ENCODE assay signal across 17 cellular contexts in genomic region chr11:71117311-71117710, GRCh38.
DNase-seq lines count a peak whose midpoint lies in the region; FAIRE-seq and TF ChIP-seq lines count a peak whose summit lies in the region.
"Had no signal": no experiment of that assay in that cellular context is flagged by ENCODE, and none has a peak within 500 bp of the region (broad histone marks: within the 10 kb centered on the region; RNA-seq: fewer than 3 reads in every experiment).

No MANE protein-coding gene starts in this region.

- TF ChIP-seq CTCF in progenitor cell of endocrine pancreas (IDR thresholded peaks at IDR 0.05; ENCODE audit: unreplicated experiment) (no peak), mesothelial cell of epicardium (IDR thresholded peaks at IDR 0.05; ENCODE audit: unreplicated experiment) (no peak)

- H3K36me3 Mint-ChIP-seq in progenitor cell of endocrine pancreas (ENCODE audit: insufficient read depth) (peaks cover 15% of the 10 kb centered on the region), mesothelial cell of epicardium (no peaks in the 10 kb centered on the region)

- H3K4me3 Mint-ChIP-seq in progenitor cell of endocrine pancreas (ENCODE audit: low read depth) = no peak overlapping the region
- no peak overlapping the region for H3K4me3 Mint-ChIP-seq in mesothelial cell of epicardium

- peak overlapping the region; percentile 45 for H3K27ac ChIP-seq in epithelial cell of prostate
- H3K27ac ChIP-seq: BLaER1 had no signal

- H3K27ac Mint-ChIP-seq in progenitor cell of endocrine pancreas = peak overlapping the region; percentile 49
- H3K27ac Mint-ChIP-seq in mesothelial cell of epicardium = no peak overlapping the region

- no peaks in the 10 kb centered on the region for H3K27me3 Mint-ChIP-seq in progenitor cell of endocrine pancreas
- H3K27me3 Mint-ChIP-seq in mesothelial cell of epicardium (ENCODE audit: low read depth) = peaks cover 13% of the 10 kb centered on the region

- peak; percentile 11 for FAIRE-seq in RCC 7860 (lab: Jason Lieb, UNC)
- FAIRE-seq: GM12878, GM18507 had no signal

- H3K4me1 Mint-ChIP-seq in progenitor cell of endocrine pancreas (ENCODE audit: low read depth) = peaks cover 13% of the 10 kb centered on the region
- H3K4me1 Mint-ChIP-seq in mesothelial cell of epicardium = peaks cover 4% of the 10 kb centered on the region

- DNase-seq in EL = peak; percentile 22
- peak; percentile 77 for DNase-seq in RCC 7860 (ENCODE audit: low spot score)
- DNase-seq in epithelial cell of prostate (ENCODE audit: low read depth, low spot score) = no peak
- DNase-seq in progenitor cell of endocrine pancreas (ENCODE audit: low spot score, unreplicated experiment) = no peak
- no peak for DNase-seq in mesothelial cell of epicardium (ENCODE audit: low spot score in 2 of 2, unreplicated experiment in 2 of 2)
- DNase-seq in cortex of kidney (lab: John Stamatoyannopoulos, UW) = no peak
- DNase-seq in effector CD4-positive, alpha-beta T cell = no peak
- DNase-seq: DMS53, H7, NCI-H1436 treated with DMSO at 0.1 percent for 48 hours, NCI-H2081 treated with DMSO at 0.1 percent for 48 hours, NCI-H526, Right ventricle myocardium superior, SK-N-SH had no signal

- H3K9me3 Mint-ChIP-seq in progenitor cell of endocrine pancreas (ENCODE audit: low read depth) = no peaks in the 10 kb centered on the region
- no peaks in the 10 kb centered on the region for H3K9me3 Mint-ChIP-seq in mesothelial cell of epicardium

Comparison
In these comparisons a context has a peak if more than half of its experiments do, and no peak if none do; other contexts are left out.
1. DNase-seq: peak in EL (single experiment) and RCC 7860 (single experiment); none in epithelial cell of prostate (single experiment), progenitor cell of endocrine pancreas (single experiment), mesothelial cell of epicardium (0 of 2), cortex of kidney (single experiment) and effector CD4-positive, alpha-beta T cell (single experiment).